ENCODE assay signal across 27 cellular contexts in genomic region chr9:12904261-12905000, GRCh38.
"Had no signal": no experiment of that assay in that cellular context is flagged by ENCODE, and none has a peak within 500 bp of the region (broad histone marks: within the 10 kb centered on the region; RNA-seq: fewer than 3 reads in every experiment).

No MANE protein-coding gene starts in this region.

- H3K4me1 Mint-ChIP-seq: nephron; neural progenitor cell; stimulated activated effector memory CD8-positive, alpha-beta T cell treated with anti-CD3 and anti-CD28 coated beads, Interleukin-12 subunit alpha, Interleukin-12 subunit beta, amount 100 ng/mL, for 72 hours; stimulated activated naive B cell treated with anti-CD40 and anti-IgM and Interleukin-4, amounts not matched to agents 10 μg/mL and 1 μg/mL and 100 μg/mL, for 72 hours had no signal

- H3K27me3 ChIP-seq: neural progenitor cell, ovary, right lobe of liver, sigmoid colon, stomach, thyroid gland, tibial nerve, upper lobe of left lung, vagina had no signal

- H3K27me3 Mint-ChIP-seq: progenitor cell of endocrine pancreas; stimulated activated naive B cell treated with anti-CD40 and anti-IgM and Interleukin-4, amounts not matched to agents 10 μg/mL and 1 μg/mL and 100 μg/mL, for 72 hours; stimulated activated naive CD8-positive, alpha-beta T cell treated with anti-CD3 and anti-CD28 coated beads, Interleukin-15, Interleukin-2, amounts not matched to agents 100 ng/mL and 50 ng/mL, for 24 hours had no signal

- H3K36me3 ChIP-seq: neural progenitor cell, ovary, right lobe of liver, sigmoid colon, stomach, thoracic aorta, thyroid gland, tibial nerve, upper lobe of left lung, vagina had no signal

- H3K4me3 ChIP-seq: neural progenitor cell, ovary, psoas muscle, right lobe of liver, sigmoid colon, stomach, thoracic aorta, thyroid gland, tibial nerve, upper lobe of left lung, vagina had no signal

- H3K4me1 ChIP-seq: neural progenitor cell, parathyroid adenoma, psoas muscle, right lobe of liver, sigmoid colon, stomach, thyroid gland, tibial nerve, upper lobe of left lung, vagina had no signal

- FAIRE-seq: small intestine, urothelium cell line had no signal

- ATAC-seq: psoas muscle; right cardiac atrium; stimulated activated effector memory CD8-positive, alpha-beta T cell treated with anti-CD3 and anti-CD28 coated beads, Interleukin-12 subunit alpha, Interleukin-12 subunit beta, amount 100 ng/mL, for 72 hours; stimulated activated naive B cell treated with anti-CD40 and anti-IgM and Interleukin-4, amounts not matched to agents 10 μg/mL and 1 μg/mL and 100 μg/mL, for 72 hours had no signal

- H2AFZ ChIP-seq: neural progenitor cell, parathyroid adenoma had no signal

- H3K79me2 ChIP-seq: parathyroid adenoma had no signal

- H3K9me3 ChIP-seq: ovary, psoas muscle, right lobe of liver, sigmoid colon, stomach, thoracic aorta, thyroid gland, upper lobe of left lung, vagina had no signal

- H3K36me3 Mint-ChIP-seq: neural progenitor cell; stimulated activated effector memory CD8-positive, alpha-beta T cell treated with anti-CD3 and anti-CD28 coated beads, Interleukin-12 subunit alpha, Interleukin-12 subunit beta, amount 100 ng/mL, for 72 hours; stimulated activated naive B cell treated with anti-CD40 and anti-IgM and Interleukin-4, amounts not matched to agents 10 μg/mL and 1 μg/mL and 100 μg/mL, for 72 hours had no signal

- DNase-seq: occipital lobe; ovary; posterior cingulate gyrus; psoas muscle; right cardiac atrium; right lobe of liver; sigmoid colon; small intestine; stimulated activated CD4-positive, alpha-beta T cell treated with anti-CD3 and anti-CD28 coated beads, Interleukin-15, amount 100 ng/mL, for 24 hours; stimulated activated CD4-positive, alpha-beta T cell treated with anti-CD3 and anti-CD28 coated beads, Interleukin-2, amount 100 ng/mL, for 24 hours; stimulated activated CD4-positive, alpha-beta T cell treated with anti-CD3 and anti-CD28 coated beads, Interleukin-2, amount 100 ng/mL, for 48 hours; stimulated activated CD4-positive, alpha-beta T cell treated with anti-CD3 and anti-CD28 coated beads, Interleukin-4, amount 100 ng/mL, for 24 hours; stimulated activated naive B cell treated with anti-CD40 and anti-IgM and Interleukin-4, amounts not matched to agents 10 μg/mL and 1 μg/mL and 100 μg/mL, for 72 hours; stimulated activated naive CD4-positive, alpha-beta T cell treated with Interleukin-2 at 50 U/mL for 16 hours; stomach; thyroid gland; upper lobe of left lung had no signal

- H3K4me3 Mint-ChIP-seq: nephron; neural progenitor cell; stimulated activated effector memory CD8-positive, alpha-beta T cell treated with anti-CD3 and anti-CD28 coated beads, Interleukin-12 subunit alpha, Interleukin-12 subunit beta, amount 100 ng/mL, for 72 hours; stimulated activated naive B cell treated with anti-CD40 and anti-IgM and Interleukin-4, amounts not matched to agents 10 μg/mL and 1 μg/mL and 100 μg/mL, for 72 hours; stimulated activated naive CD8-positive, alpha-beta T cell treated with anti-CD3 and anti-CD28 coated beads, Interleukin-15, Interleukin-2, amounts not matched to agents 100 ng/mL and 50 ng/mL, for 24 hours had no signal

- H3K9ac ChIP-seq: neural progenitor cell, parathyroid adenoma had no signal

- H3K4me2 ChIP-seq: neural progenitor cell had no signal

- H3K27ac Mint-ChIP-seq: nephron; neural progenitor cell; progenitor cell of endocrine pancreas; stimulated activated effector memory CD8-positive, alpha-beta T cell treated with anti-CD3 and anti-CD28 coated beads, Interleukin-12 subunit alpha, Interleukin-12 subunit beta, amount 100 ng/mL, for 72 hours; stimulated activated naive B cell treated with anti-CD40 and anti-IgM and Interleukin-4, amounts not matched to agents 10 μg/mL and 1 μg/mL and 100 μg/mL, for 72 hours; stimulated activated naive CD8-positive, alpha-beta T cell treated with anti-CD3 and anti-CD28 coated beads, Interleukin-15, Interleukin-2, amounts not matched to agents 100 ng/mL and 50 ng/mL, for 24 hours had no signal

- H3K27ac ChIP-seq: neural progenitor cell, ovary, parathyroid adenoma, psoas muscle, right lobe of liver, sigmoid colon, stomach, thoracic aorta, thyroid gland, tibial nerve, upper lobe of left lung, vagina had no signal
